Comparison of ENCODE assay signal across 30 cellular contexts in the genomic region with DNA sequence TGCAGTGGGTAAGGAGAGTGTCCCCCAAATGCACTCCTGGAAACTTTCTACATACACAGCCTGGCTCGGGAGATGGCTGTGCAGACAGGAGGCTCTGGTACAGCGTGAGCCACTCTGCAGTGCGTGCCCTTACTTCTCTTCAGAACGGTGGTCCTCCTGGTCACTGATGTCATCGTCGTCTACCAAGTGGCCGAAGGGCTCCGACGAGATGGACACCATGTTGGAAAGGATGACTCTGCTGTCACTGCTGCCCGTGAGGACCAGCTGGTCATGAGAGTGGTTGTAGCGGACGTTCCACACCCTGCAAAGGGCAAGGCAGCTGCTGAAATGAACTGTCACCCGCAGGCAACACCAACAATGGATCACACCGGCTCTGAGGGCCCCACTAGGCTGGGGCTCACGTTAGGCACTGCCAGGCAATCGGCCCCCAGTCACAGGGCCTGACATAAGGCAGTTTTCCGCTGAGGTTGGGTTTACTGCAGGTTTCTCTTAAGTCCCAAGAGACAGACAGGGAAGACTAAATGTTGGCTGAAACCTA.
"Had no signal": no experiment of that assay in that cellular context is flagged by ENCODE, and none has a peak within 500 bp of the region (broad histone marks: within the 10 kb centered on the region; RNA-seq: fewer than 3 reads in every experiment).

No MANE protein-coding gene starts in this region.

- H3K4me3 ChIP-seq: adrenal gland, ascending aorta, breast epithelium, esophagus muscularis mucosa, gastrocnemius medialis, heart left ventricle had no signal

- H3K27me3 ChIP-seq: adrenal gland, ascending aorta, breast epithelium, esophagus muscularis mucosa, foreskin keratinocyte, gastrocnemius medialis, heart left ventricle had no signal

- DNase-seq: activated CD4-positive, alpha-beta memory T cell treated with anti-CD3 and anti-CD28 coated beads for 36 hours; activated CD4-positive, alpha-beta T cell treated with anti-CD3 and anti-CD28 coated beads for 36 hours; activated CD4-positive, alpha-beta T cell treated with anti-CD3 and anti-CD28 coated beads, Interleukin-2, amount 10 ng/mL, durations not matched to agents 24 days and 14 days; activated CD4-positive, CD25-positive, alpha-beta regulatory T cell; activated CD4-positive, CD25-positive, alpha-beta regulatory T cell treated with anti-CD3 and anti-CD28 coated beads, Interleukin-2, amount 50 U/mL, for 72 hours; activated CD8-positive, alpha-beta memory T cell treated with anti-CD3 and anti-CD28 coated beads, Interleukin-2, amount 10 ng/mL, durations not matched to agents 7 days and 5 days; activated CD8-positive, alpha-beta memory T cell treated with anti-CD3 and anti-CD28 coated beads, Interleukin-2, amount 50 U/mL, for 4 hours; activated CD8-positive, alpha-beta T cell treated with anti-CD3 and anti-CD28 coated beads, Interleukin-2, amount 10 ng/mL, durations not matched to agents 7 days and 5 days; activated effector memory CD4-positive, alpha-beta T cell treated with anti-CD3 and anti-CD28 coated beads, Interleukin-2, amount 50 U/mL, for 16 hours; activated naive CD4-positive, alpha-beta T cell treated with anti-CD3 and anti-CD28 coated beads for 36 hours; activated naive CD8-positive, alpha-beta T cell treated with anti-CD3 and anti-CD28 coated beads for 36 hours; activated naive CD8-positive, alpha-beta T cell treated with anti-CD3 and anti-CD28 coated beads, Interleukin-2, amount 50 U/mL, for 24 hours; activated T-cell treated with anti-CD3 and anti-CD28 coated beads, Interleukin-2, amount 50 U/mL, for 1 hour; activated T-cell treated with anti-CD3 and anti-CD28 coated beads, Interleukin-2, amount 50 U/mL, for 48 hours; amygdala; cortex of kidney; dermis blood vessel endothelial cell; effector CD4-positive, alpha-beta T cell; effector memory CD8-positive, alpha-beta T cell; erythroblast; foreskin keratinocyte; glutamatergic neuron; heart left ventricle; T-helper 2 cell had no signal

- FAIRE-seq: colon had no signal

- H3K9me3 ChIP-seq: adrenal gland, ascending aorta, breast epithelium, esophagus muscularis mucosa, gastrocnemius medialis, heart left ventricle had no signal

- H3K36me3 ChIP-seq: breast epithelium had no signal

- H3K27ac ChIP-seq: adrenal gland, ascending aorta, breast epithelium, esophagus muscularis mucosa, foreskin keratinocyte, heart left ventricle had no signal

- H3K4me1 ChIP-seq: ascending aorta, breast epithelium, esophagus muscularis mucosa, foreskin keratinocyte, gastrocnemius medialis, heart left ventricle had no signal
